ENCODE assay signal across 1 cellular context in the genomic region with DNA sequence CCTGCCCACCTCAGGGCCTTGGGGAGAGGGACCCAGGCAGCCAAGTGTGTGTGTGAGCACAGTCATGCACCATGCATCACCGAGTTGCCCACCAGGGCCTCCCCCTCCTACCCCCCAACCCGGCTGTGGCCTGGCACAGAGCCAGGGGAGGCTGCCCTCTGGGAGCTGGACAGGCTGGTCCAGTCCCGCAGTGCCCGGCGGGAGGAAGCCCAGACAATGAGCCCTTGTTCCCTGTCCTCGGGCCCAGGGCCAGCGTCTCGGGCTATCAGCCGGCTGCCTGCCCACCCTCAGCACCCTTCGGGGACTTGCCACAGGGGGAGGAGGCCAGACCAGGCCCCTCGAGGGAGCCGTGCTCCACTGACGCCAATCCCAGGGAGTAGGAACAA.
TF ChIP-seq lines count a peak whose summit lies in the region.

No MANE protein-coding gene starts in this region.

TF ChIP-seq in HepG2, 621 proteins besides CTCF, POLR2A, EP300 and RAD21 (continued from another document):
- TF ChIP-seq, protein P1, sequence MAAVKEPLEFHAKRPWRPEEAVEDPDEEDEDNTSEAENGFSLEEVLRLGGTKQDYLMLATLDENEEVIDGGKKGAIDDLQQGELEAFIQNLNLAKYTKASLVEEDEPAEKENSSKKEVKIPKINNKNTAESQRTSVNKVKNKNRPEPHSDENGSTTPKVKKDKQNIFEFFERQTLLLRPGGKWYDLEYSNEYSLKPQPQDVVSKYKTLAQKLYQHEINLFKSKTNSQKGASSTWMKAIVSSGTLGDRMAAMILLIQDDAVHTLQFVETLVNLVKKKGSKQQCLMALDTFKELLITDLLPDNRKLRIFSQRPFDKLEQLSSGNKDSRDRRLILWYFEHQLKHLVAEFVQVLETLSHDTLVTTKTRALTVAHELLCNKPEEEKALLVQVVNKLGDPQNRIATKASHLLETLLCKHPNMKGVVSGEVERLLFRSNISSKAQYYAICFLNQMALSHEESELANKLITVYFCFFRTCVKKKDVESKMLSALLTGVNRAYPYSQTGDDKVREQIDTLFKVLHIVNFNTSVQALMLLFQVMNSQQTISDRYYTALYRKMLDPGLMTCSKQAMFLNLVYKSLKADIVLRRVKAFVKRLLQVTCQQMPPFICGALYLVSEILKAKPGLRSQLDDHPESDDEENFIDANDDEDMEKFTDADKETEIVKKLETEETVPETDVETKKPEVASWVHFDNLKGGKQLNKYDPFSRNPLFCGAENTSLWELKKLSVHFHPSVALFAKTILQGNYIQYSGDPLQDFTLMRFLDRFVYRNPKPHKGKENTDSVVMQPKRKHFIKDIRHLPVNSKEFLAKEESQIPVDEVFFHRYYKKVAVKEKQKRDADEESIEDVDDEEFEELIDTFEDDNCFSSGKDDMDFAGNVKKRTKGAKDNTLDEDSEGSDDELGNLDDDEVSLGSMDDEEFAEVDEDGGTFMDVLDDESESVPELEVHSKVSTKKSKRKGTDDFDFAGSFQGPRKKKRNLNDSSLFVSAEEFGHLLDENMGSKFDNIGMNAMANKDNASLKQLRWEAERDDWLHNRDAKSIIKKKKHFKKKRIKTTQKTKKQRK (IDR thresholded peaks at IDR 0.05; ENCODE audit: low read length): no peak
- TF ChIP-seq, protein P2, sequence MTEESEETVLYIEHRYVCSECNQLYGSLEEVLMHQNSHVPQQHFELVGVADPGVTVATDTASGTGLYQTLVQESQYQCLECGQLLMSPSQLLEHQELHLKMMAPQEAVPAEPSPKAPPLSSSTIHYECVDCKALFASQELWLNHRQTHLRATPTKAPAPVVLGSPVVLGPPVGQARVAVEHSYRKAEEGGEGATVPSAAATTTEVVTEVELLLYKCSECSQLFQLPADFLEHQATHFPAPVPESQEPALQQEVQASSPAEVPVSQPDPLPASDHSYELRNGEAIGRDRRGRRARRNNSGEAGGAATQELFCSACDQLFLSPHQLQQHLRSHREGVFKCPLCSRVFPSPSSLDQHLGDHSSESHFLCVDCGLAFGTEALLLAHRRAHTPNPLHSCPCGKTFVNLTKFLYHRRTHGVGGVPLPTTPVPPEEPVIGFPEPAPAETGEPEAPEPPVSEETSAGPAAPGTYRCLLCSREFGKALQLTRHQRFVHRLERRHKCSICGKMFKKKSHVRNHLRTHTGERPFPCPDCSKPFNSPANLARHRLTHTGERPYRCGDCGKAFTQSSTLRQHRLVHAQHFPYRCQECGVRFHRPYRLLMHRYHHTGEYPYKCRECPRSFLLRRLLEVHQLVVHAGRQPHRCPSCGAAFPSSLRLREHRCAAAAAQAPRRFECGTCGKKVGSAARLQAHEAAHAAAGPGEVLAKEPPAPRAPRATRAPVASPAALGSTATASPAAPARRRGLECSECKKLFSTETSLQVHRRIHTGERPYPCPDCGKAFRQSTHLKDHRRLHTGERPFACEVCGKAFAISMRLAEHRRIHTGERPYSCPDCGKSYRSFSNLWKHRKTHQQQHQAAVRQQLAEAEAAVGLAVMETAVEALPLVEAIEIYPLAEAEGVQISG (CRISPR knock-in tag; IDR thresholded peaks at IDR 0.05): no peak
- TF ChIP-seq ZNF296 (CRISPR knock-in tag; conservative IDR thresholded peaks at IDR 0.05) (no peak), ZNF567 (CRISPR knock-in tag; IDR thresholded peaks at IDR 0.05; ENCODE audit: borderline replicate concordance) (no peak), ZNF841 (CRISPR knock-in tag; IDR thresholded peaks at IDR 0.05; ENCODE audit: borderline replicate concordance) (no peak), SMAD1 (CRISPR knock-in tag; IDR thresholded peaks at IDR 0.05; ENCODE audit: borderline replicate concordance, low read depth) (no peak), KMT2B (CRISPR knock-in tag; IDR thresholded peaks at IDR 0.05) (no peak), ZNF136 (CRISPR knock-in tag; IDR thresholded peaks at IDR 0.05; ENCODE audit: low read depth) (no peak), KDM2A (CRISPR knock-in tag; IDR thresholded peaks at IDR 0.05; ENCODE audit: borderline replicate concordance, low read depth) (0 out of 2 replicates have a peak, but pooled peaks have one; percentile 20), ZNF263 (CRISPR knock-in tag; IDR thresholded peaks at IDR 0.05) (no peak), HNRNPLL (IDR thresholded peaks at IDR 0.05; ENCODE audit: low read depth, low read length, poor library complexity, severe bottlenecking) (peak; percentile 40), SOX13 (IDR thresholded peaks at IDR 0.05) (no peak), SOX13 (CRISPR knock-in tag; conservative IDR thresholded peaks at IDR 0.05 in 1 of 2, IDR thresholded peaks at IDR 0.05 in 1 of 2) (no peak), CEBPB (IDR thresholded peaks at IDR 0.05; ENCODE audit: borderline replicate concordance, low read depth, low read length) (no peak), ZNF121 (CRISPR knock-in tag; IDR thresholded peaks at IDR 0.05) (0 out of 2 replicates have a peak, but pooled peaks have one; percentile 61), LCORL (IDR thresholded peaks at IDR 0.05) (0 out of 2 replicates have a peak, but pooled peaks have one; percentile 24), LCORL (CRISPR knock-in tag; IDR thresholded peaks at IDR 0.05) (no peak), ATF7 (IDR thresholded peaks at IDR 0.05) (no peak), ATF7 (CRISPR knock-in tag; IDR thresholded peaks at IDR 0.05) (no peak), TAF15 (IDR thresholded peaks at IDR 0.05; ENCODE audit: low read depth, low read length, poor library complexity, severe bottlenecking) (peak; percentile 10), POLR2G (IDR thresholded peaks at IDR 0.05; ENCODE audit: low read depth, low read length) (peak; percentile 44; the same call in 1 of the 2 replicates), GATAD2A (CRISPR knock-in tag; IDR thresholded peaks at IDR 0.05) (no peak), ZNF274 (CRISPR knock-in tag; IDR thresholded peaks at IDR 0.05) (no peak)
- TF ChIP-seq, protein P3, sequence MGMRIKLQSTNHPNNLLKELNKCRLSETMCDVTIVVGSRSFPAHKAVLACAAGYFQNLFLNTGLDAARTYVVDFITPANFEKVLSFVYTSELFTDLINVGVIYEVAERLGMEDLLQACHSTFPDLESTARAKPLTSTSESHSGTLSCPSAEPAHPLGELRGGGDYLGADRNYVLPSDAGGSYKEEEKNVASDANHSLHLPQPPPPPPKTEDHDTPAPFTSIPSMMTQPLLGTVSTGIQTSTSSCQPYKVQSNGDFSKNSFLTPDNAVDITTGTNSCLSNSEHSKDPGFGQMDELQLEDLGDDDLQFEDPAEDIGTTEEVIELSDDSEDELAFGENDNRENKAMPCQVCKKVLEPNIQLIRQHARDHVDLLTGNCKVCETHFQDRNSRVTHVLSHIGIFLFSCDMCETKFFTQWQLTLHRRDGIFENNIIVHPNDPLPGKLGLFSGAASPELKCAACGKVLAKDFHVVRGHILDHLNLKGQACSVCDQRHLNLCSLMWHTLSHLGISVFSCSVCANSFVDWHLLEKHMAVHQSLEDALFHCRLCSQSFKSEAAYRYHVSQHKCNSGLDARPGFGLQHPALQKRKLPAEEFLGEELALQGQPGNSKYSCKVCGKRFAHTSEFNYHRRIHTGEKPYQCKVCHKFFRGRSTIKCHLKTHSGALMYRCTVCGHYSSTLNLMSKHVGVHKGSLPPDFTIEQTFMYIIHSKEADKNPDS (CRISPR knock-in tag; IDR thresholded peaks at IDR 0.05): no peak
- TF ChIP-seq, protein P4, sequence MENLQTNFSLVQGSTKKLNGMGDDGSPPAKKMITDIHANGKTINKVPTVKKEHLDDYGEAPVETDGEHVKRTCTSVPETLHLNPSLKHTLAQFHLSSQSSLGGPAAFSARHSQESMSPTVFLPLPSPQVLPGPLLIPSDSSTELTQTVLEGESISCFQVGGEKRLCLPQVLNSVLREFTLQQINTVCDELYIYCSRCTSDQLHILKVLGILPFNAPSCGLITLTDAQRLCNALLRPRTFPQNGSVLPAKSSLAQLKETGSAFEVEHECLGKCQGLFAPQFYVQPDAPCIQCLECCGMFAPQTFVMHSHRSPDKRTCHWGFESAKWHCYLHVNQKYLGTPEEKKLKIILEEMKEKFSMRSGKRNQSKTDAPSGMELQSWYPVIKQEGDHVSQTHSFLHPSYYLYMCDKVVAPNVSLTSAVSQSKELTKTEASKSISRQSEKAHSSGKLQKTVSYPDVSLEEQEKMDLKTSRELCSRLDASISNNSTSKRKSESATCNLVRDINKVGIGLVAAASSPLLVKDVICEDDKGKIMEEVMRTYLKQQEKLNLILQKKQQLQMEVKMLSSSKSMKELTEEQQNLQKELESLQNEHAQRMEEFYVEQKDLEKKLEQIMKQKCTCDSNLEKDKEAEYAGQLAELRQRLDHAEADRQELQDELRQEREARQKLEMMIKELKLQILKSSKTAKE (CRISPR knock-in tag; IDR thresholded peaks at IDR 0.05; ENCODE audit: borderline replicate concordance): no peak
- TF ChIP-seq, protein P5, sequence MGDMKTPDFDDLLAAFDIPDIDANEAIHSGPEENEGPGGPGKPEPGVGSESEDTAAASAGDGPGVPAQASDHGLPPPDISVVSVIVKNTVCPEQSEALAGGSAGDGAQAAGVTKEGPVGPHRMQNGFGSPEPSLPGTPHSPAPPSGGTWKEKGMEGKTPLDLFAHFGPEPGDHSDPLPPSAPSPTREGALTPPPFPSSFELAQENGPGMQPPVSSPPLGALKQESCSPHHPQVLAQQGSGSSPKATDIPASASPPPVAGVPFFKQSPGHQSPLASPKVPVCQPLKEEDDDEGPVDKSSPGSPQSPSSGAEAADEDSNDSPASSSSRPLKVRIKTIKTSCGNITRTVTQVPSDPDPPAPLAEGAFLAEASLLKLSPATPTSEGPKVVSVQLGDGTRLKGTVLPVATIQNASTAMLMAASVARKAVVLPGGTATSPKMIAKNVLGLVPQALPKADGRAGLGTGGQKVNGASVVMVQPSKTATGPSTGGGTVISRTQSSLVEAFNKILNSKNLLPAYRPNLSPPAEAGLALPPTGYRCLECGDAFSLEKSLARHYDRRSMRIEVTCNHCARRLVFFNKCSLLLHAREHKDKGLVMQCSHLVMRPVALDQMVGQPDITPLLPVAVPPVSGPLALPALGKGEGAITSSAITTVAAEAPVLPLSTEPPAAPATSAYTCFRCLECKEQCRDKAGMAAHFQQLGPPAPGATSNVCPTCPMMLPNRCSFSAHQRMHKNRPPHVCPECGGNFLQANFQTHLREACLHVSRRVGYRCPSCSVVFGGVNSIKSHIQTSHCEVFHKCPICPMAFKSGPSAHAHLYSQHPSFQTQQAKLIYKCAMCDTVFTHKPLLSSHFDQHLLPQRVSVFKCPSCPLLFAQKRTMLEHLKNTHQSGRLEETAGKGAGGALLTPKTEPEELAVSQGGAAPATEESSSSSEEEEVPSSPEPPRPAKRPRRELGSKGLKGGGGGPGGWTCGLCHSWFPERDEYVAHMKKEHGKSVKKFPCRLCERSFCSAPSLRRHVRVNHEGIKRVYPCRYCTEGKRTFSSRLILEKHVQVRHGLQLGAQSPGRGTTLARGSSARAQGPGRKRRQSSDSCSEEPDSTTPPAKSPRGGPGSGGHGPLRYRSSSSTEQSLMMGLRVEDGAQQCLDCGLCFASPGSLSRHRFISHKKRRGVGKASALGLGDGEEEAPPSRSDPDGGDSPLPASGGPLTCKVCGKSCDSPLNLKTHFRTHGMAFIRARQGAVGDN (CRISPR knock-in tag; IDR thresholded peaks at IDR 0.05): peak; percentile 63
